In the genomic region with DNA sequence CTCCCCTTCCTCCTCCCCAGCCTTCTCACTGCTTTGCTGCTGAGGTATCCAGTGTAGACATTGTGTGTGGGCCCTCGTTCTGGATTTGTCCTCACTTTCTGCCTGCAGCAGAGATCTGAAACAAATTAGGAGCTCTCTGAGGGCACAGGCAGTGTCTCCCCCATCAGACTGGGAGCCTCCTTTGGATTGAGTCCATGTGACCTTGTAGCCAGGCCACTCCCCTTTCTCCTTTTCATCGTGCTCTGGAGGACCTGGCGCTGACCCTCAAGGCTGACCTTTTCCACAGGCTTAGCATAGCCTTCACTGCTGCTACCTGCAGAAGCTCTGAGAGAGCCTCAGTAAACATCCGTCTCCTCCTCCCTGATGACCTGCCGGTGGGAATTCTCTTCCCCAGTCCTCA, we compare ENCODE assay signal across 17 cellular contexts. TPM values are rescaled to one million over a fixed set of nuclear protein-coding genes. Genes with fewer than 3 reads are reported as not detected.
DNase-seq lines count a peak whose midpoint lies in the region; ATAC-seq, FAIRE-seq and TF ChIP-seq lines count a peak whose summit lies in the region.
"Had no signal": no experiment of that assay in that cellular context is flagged by ENCODE, and none has a peak within 500 bp of the region (broad histone marks: within the 10 kb centered on the region; RNA-seq: fewer than 3 reads in every experiment).

No MANE protein-coding gene starts in this region.

- peaks cover 11% of the 10 kb centered on the region for H3K27me3 Mint-ChIP-seq in dendritic cell treated with granulocyte-macrophage colony-stimulating factor and Interleukin-4, amounts not matched to agents 40 ng/mL and 50 ng/mL, for 4 days
- no peaks in the 10 kb centered on the region for H3K27me3 Mint-ChIP-seq in neural progenitor cell (ENCODE audit: insufficient read depth, low read depth)

- peak overlapping the region; percentile 24 for H3K27ac Mint-ChIP-seq in dendritic cell treated with granulocyte-macrophage colony-stimulating factor and Interleukin-4, amounts not matched to agents 40 ng/mL and 50 ng/mL, for 4 days
- peak overlapping the region; percentile 42 for H3K27ac Mint-ChIP-seq in neural progenitor cell
- H3K27ac Mint-ChIP-seq: CD4-positive, CD25-positive, alpha-beta regulatory T cell had no signal

- TF ChIP-seq EP300 in HepG2 (IDR thresholded peaks at IDR 0.05; ENCODE audit: low read depth in 2 of 2, low read length in 2 of 2), result no peak
- TF ChIP-seq EP300 in HepG2 (CRISPR knock-in tag; IDR thresholded peaks at IDR 0.05; ENCODE audit: borderline replicate concordance), result no peak

- H3K9me3 ChIP-seq in HepG2 (ENCODE audit: low read length) (no peaks in the 10 kb centered on the region), right lobe of liver (no peaks in the 10 kb centered on the region), neural progenitor cell (ENCODE audit: low read depth) (no peaks in the 10 kb centered on the region), spleen (no peaks in the 10 kb centered on the region)
- H3K9me3 ChIP-seq: BLaER1, HAP-1 had no signal

- no peak for DNase-seq in HepG2 (ENCODE audit: low spot score)
- DNase-seq in right lobe of liver, result no peak
- DNase-seq in neural progenitor cell (ENCODE audit: low spot score), result no peak
- no peak for DNase-seq in spleen
- no peak for DNase-seq in GM13977 (ENCODE audit: low spot score)
- DNase-seq in NCI-H2227 (lab: John Stamatoyannopoulos, UW; ENCODE audit: unreplicated experiment), result no peak
- DNase-seq: AML-193; CD4-positive, CD25-positive, alpha-beta regulatory T cell; DMS79; IMR-90 had no signal

- H3K27me3 ChIP-seq in HepG2 (ENCODE audit: control insufficient read depth in 1 of 2, insufficient read depth in 2 of 2, low read length in 2 of 2) (peaks cover 2 to 35% of the 10 kb centered on the region in 2 experiments; a peak in 3 of 5 replicates), right lobe of liver (no peaks in the 10 kb centered on the region), neural progenitor cell (no peaks in the 10 kb centered on the region), spleen (replicated peaks in 1 of 7) (peaks cover 0 to 5% (median 0%) of the 10 kb centered on the region in 7 donors)
- H3K27me3 ChIP-seq: BLaER1 had no signal

- TF ChIP-seq POLR2A in HepG2 (IDR thresholded peaks at IDR 0.05; ENCODE audit: insufficient read depth in 1 of 2, low read depth in 2 of 2, low read length in 2 of 2) (no peak), right lobe of liver (IDR thresholded peaks at IDR 0.05) (no peak), spleen (IDR thresholded peaks at IDR 0.05) (no peak)

- no peaks in the 10 kb centered on the region for H3K36me3 ChIP-seq in HepG2 (replicated peaks in 1 of 2; ENCODE audit: control insufficient read depth in 1 of 2, insufficient read depth in 2 of 2, low read length in 2 of 2)
- H3K36me3 ChIP-seq in right lobe of liver, result no peaks in the 10 kb centered on the region
- H3K36me3 ChIP-seq in neural progenitor cell, result no peaks in the 10 kb centered on the region
- H3K36me3 ChIP-seq in spleen, result no peaks in the 10 kb centered on the region
- H3K36me3 ChIP-seq: BLaER1, HAP-1 had no signal

- no peak for TF ChIP-seq RAD21 in HepG2 (CRISPR knock-in tag; IDR thresholded peaks at IDR 0.05)

- H3K79me2 ChIP-seq in HepG2 (ENCODE audit: insufficient read depth, low read length), result no peaks in the 10 kb centered on the region
- H3K79me2 ChIP-seq in neural progenitor cell (ENCODE audit: low read depth), result no peaks in the 10 kb centered on the region

- in situ Hi-C loops in HepG2 (cut with HindIII; ENCODE audit: extremely low pct_ligation_motif_present, low pct_unique_long_range_greater_than_20kb) (no loop called here), GM13977 (cut with MboI; ENCODE audit: low pct_unique_long_range_greater_than_20kb, low sequenced_read_pairs, unreplicated experiment) (no loop called here)

- H2AFZ ChIP-seq in HepG2 (ENCODE audit: low read length) (no peak overlapping the region), neural progenitor cell (replicated peaks) (no peak overlapping the region)

- TF ChIP-seq CTCF in HepG2 (CRISPR knock-in tag; IDR thresholded peaks at IDR 0.05) (no peak), right lobe of liver (IDR thresholded peaks at IDR 0.05) (no peak), neural progenitor cell (IDR thresholded peaks at IDR 0.05) (no peak), spleen (IDR thresholded peaks at IDR 0.05 in 8 of 11, conservative IDR thresholded peaks at IDR 0.05 in 3 of 11) (no peak), GM13977 (IDR thresholded peaks at IDR 0.05; ENCODE audit: extremely low read depth, insufficient read depth, missing control alignments) (no peak)

- H4K20me1 ChIP-seq in HepG2 (ENCODE audit: insufficient read depth, low read length), result no peaks in the 10 kb centered on the region
- no peaks in the 10 kb centered on the region for H4K20me1 ChIP-seq in neural progenitor cell (ENCODE audit: low read depth)
- H4K20me1 ChIP-seq: BLaER1 had no signal

- intact Hi-C loops in HepG2 (cut with micrococcal nuclease; ENCODE audit: unreplicated experiment), result no loop called here
- intact Hi-C loops in right lobe of liver (cut with DNase I), result no loop called here
- intact Hi-C loops in dendritic cell treated with granulocyte-macrophage colony-stimulating factor and Interleukin-4, amounts not matched to agents 40 ng/mL and 50 ng/mL, for 4 days (cut with micrococcal nuclease), result no loop called here
- intact Hi-C loops in spleen (cut with DNase I; ENCODE audit: low total_unique reads), result no loop called here

- BruUV-seq in HepG2 (replicated peaks; lab: Mats Ljungman, UMichigan), result no TSS peak

- POLR2A ChIA-PET in HepG2 (lab: Yijun Ruan, JAX), result interaction anchor here (1.6 to 1.9 kb wide), 3 partner anchors 10 to 26 kb away, joined by 3 to 14 read pairs (median 12); partner anchors contain the start of gene VEGFA

- H3K27ac ChIP-seq in HepG2 (ENCODE audit: extremely low read length, insufficient read depth, low read length) (no peak overlapping the region), right lobe of liver (no peak overlapping the region), neural progenitor cell (no peak overlapping the region), spleen (no peak overlapping the region)
- H3K27ac ChIP-seq: 22Rv1, BLaER1 had no signal

- ATAC-seq in HepG2 (no peak), right lobe of liver (no peak), GM21529 (IDR thresholded peaks at IDR 0.05; ENCODE audit: unreplicated experiment) (no peak)
- ATAC-seq: GM12878 had no signal

- H3K4me1 ChIP-seq in HepG2 (ENCODE audit: insufficient read depth, low read length) (peaks cover 57% of the 10 kb centered on the region), right lobe of liver (peaks cover 0 to 23% (median 8%) of the 10 kb centered on the region in 4 donors), neural progenitor cell (no peaks in the 10 kb centered on the region), spleen (peaks cover 0 to 39% (median 10%) of the 10 kb centered on the region in 6 donors)
- H3K4me1 ChIP-seq: HAP-1 had no signal

- CTCF ChIA-PET in HepG2 (lab: Yijun Ruan, JAX; ENCODE audit: low intra/inter-chr PET ratio, low total read pairs), result interaction anchor here (1.3 kb wide), 1 partner anchor 60 kb away, joined by 4 read pairs; no protein-coding TSS in a partner anchor

- H3K4me3 Mint-ChIP-seq in dendritic cell treated with granulocyte-macrophage colony-stimulating factor and Interleukin-4, amounts not matched to agents 40 ng/mL and 50 ng/mL, for 4 days, result no peak overlapping the region
- no peak overlapping the region for H3K4me3 Mint-ChIP-seq in neural progenitor cell
- H3K4me3 Mint-ChIP-seq: CD4-positive, CD25-positive, alpha-beta regulatory T cell had no signal

- no peak for FAIRE-seq in HepG2 (lab: Jason Lieb, UNC)
- FAIRE-seq: GM12878, H1 had no signal

- H3K4me2 ChIP-seq in HepG2 (ENCODE audit: low read depth, low read length), result no peak overlapping the region
- no peak overlapping the region for H3K4me2 ChIP-seq in neural progenitor cell
- H3K4me2 ChIP-seq: BLaER1 had no signal

- no peaks in the 10 kb centered on the region for H3F3A ChIP-seq in neural progenitor cell (ENCODE audit: low read depth)

- no peak overlapping the region for H3K9ac ChIP-seq in HepG2 (ENCODE audit: insufficient read depth, low read depth, low read length)
- no peak overlapping the region for H3K9ac ChIP-seq in neural progenitor cell
- H3K9ac ChIP-seq: BLaER1 had no signal

- 9% methylated on average over 5 of the region's 5 CpGs for WGBS in HepG2 (ENCODE audit: low lambda C conversion rate)
- 66% methylated on average over 4 of the region's 5 CpGs for WGBS in right lobe of liver (ENCODE audit: insufficient coverage, low coverage, low lambda C conversion rate, missing lambda C conversion rate)
- WGBS in spleen, 5 donors, result 65 to 77% (median 72%) methylated on average over 5 of the region's 5 CpGs

- H3K4me1 Mint-ChIP-seq in dendritic cell treated with granulocyte-macrophage colony-stimulating factor and Interleukin-4, amounts not matched to agents 40 ng/mL and 50 ng/mL, for 4 days (ENCODE audit: low read depth), result peaks cover 75% of the 10 kb centered on the region
- peaks cover 6% of the 10 kb centered on the region for H3K4me1 Mint-ChIP-seq in neural progenitor cell

- H3K9me3 Mint-ChIP-seq in dendritic cell treated with granulocyte-macrophage colony-stimulating factor and Interleukin-4, amounts not matched to agents 40 ng/mL and 50 ng/mL, for 4 days, result no peaks in the 10 kb centered on the region
- H3K9me3 Mint-ChIP-seq in neural progenitor cell, result no peaks in the 10 kb centered on the region
- H3K9me3 Mint-ChIP-seq: CD4-positive, CD25-positive, alpha-beta regulatory T cell had no signal

- H3K36me3 Mint-ChIP-seq in dendritic cell treated with granulocyte-macrophage colony-stimulating factor and Interleukin-4, amounts not matched to agents 40 ng/mL and 50 ng/mL, for 4 days (ENCODE audit: low read depth), result no peaks in the 10 kb centered on the region
- no peaks in the 10 kb centered on the region for H3K36me3 Mint-ChIP-seq in neural progenitor cell
- H3K36me3 Mint-ChIP-seq: CD4-positive, CD25-positive, alpha-beta regulatory T cell had no signal

- no peak overlapping the region for H3K4me3 ChIP-seq in HepG2 (replicated peaks in 1 of 3; ENCODE audit: insufficient read depth in 1 of 3, low read depth in 2 of 3, low read length in 3 of 3)
- no peak overlapping the region for H3K4me3 ChIP-seq in right lobe of liver
- H3K4me3 ChIP-seq in neural progenitor cell, result no peak overlapping the region
- H3K4me3 ChIP-seq in spleen, result no peak overlapping the region
- H3K4me3 ChIP-seq: BLaER1, GM12878, HAP-1 had no signal

RNA-seq across cellular contexts. Expression of gene VEGFA, which starts 26.2 kb away (rescaled TPM):
- total RNA-seq in HepG2 (2016; rRNA removed; fragmentation: Illumina TruSeq; extraction: Trizol) (34.1 and 68.1 TPM in 2 replicates), right lobe of liver (100 to 1,000 TPM in 5 of 6 experiments, 10 to 100 TPM in 1; 91.3 to 571 (median 132) TPM), neural progenitor cell (ENCODE audit: low replicate concordance) (49.6 and 78.6 TPM in 2 replicates), spleen (100 to 1,000 TPM; 112 to 486 (median 203) TPM)
- total RNA-seq in HepG2 (2016; cell fraction: cytosol; rRNA removed; fragmentation: Illumina TruSeq; extraction: Trizol; ENCODE audit: low read depth), result 13.4 and 14.2 TPM in 2 replicates
- 26.8 and 72.7 TPM in 2 replicates for total RNA-seq in HepG2 (2016; cell fraction: insoluble cytoplasmic fraction; rRNA removed; fragmentation: Illumina TruSeq; extraction: Trizol)
- 33.1 and 34.4 TPM in 2 replicates for total RNA-seq in HepG2 (2016; cell fraction: membrane; rRNA removed; fragmentation: Illumina TruSeq; extraction: Trizol)
- 81.5 and 95.8 TPM in 2 replicates for total RNA-seq in HepG2 (2016; cell fraction: nucleus; rRNA removed; fragmentation: Illumina TruSeq; extraction: Trizol)
- polyA plus RNA-seq in HepG2 (2011; rRNA removed) (629 and 1,104 TPM in 2 replicates), spleen (10 to 100 TPM; 31.0 to 56.6 (median 36.0) TPM)
- polyA plus RNA-seq in HepG2 (2011; cell fraction: cytosol; rRNA removed), result 292 and 298 TPM in 2 replicates
- polyA plus RNA-seq in HepG2 (2011; cell fraction: nucleus; rRNA removed), result 3,652 and 4,474 TPM in 2 replicates
- 463 and 546 TPM in 2 replicates for polyA plus RNA-seq in HepG2 (2012)
- polyA plus RNA-seq in HepG2 (2016; cell fraction: cytosol; fragmentation: Illumina TruSeq; extraction: Trizol; ENCODE audit: low read depth), result 9.2 and 10.7 TPM in 2 replicates
- polyA plus RNA-seq in HepG2 (2016; cell fraction: insoluble cytoplasmic fraction; fragmentation: Illumina TruSeq; extraction: Trizol; ENCODE audit: low read depth), result 34.1 and 41.6 TPM in 2 replicates
- 24.8 and 25.3 TPM in 2 replicates for polyA plus RNA-seq in HepG2 (2016; cell fraction: membrane; fragmentation: Illumina TruSeq; extraction: Trizol; ENCODE audit: low read depth)
- 253 and 267 TPM in 2 replicates for polyA plus RNA-seq in HepG2 (2016; cell fraction: nucleus; fragmentation: Illumina TruSeq; extraction: Trizol; ENCODE audit: insufficient read depth, low read depth)
- 238 and 645 TPM in 2 replicates for polyA minus RNA-seq in HepG2 (2011; rRNA and poly(A)+ RNA removed; ENCODE audit: low replicate concordance)
- polyA minus RNA-seq in HepG2 (2011; cell fraction: cytosol; rRNA and poly(A)+ RNA removed), result 122 and 136 TPM in 2 replicates
- polyA minus RNA-seq in HepG2 (2011; cell fraction: nucleus; rRNA and poly(A)+ RNA removed), result 312 and 405 TPM in 2 replicates
